In genomic region chr1:156146006-156146748, GRCh38 we compare ENCODE assay signal across 8 cellular contexts. TPM values are rescaled to one million over a fixed set of nuclear protein-coding genes. Genes with fewer than 3 reads are reported as not detected.
A peak's percentile ranks its signal among the peaks of the same experiment; 100 is the strongest.
DNase-seq lines count a peak whose midpoint lies in the region; ATAC-seq, FAIRE-seq and TF ChIP-seq lines count a peak whose summit lies in the region.

No MANE protein-coding gene starts in this region.

- peak; percentile 52 for FAIRE-seq in A204.1 (lab: Jason Lieb, UNC)

- H3K4me1 ChIP-seq in skeletal muscle tissue (ENCODE audit: control insufficient read depth in 3 of 3, insufficient read depth in 3 of 3, low read length in 3 of 3), result peaks cover 8 to 28% (median 16%) of the 10 kb centered on the region in 3 donors

- DNase-seq in GM12865 (ENCODE audit: low read depth), result peak; percentile 88
- peak; percentile 86 for DNase-seq in NCI-H1092 treated with DMSO at 0.1 percent for 48 hours (lab: John Stamatoyannopoulos, UW)
- peak; percentile 94 for DNase-seq in SIG-M5 treated with dmso at 0.1 percent for 504 hours (lab: John Stamatoyannopoulos, UW; ENCODE audit: unreplicated experiment)
- peak; percentile 58 for DNase-seq in iPS-NIHi7 (ENCODE audit: extremely low spot score)

- TF ChIP-seq CTCF in GM12865 (IDR thresholded peaks at IDR 0.05; ENCODE audit: insufficient read depth, low read depth, low read length, missing control alignments) (peak; percentile 65), brain (conservative IDR thresholded peaks at IDR 0.05) (peak; percentile 65 to 73)

- H3K4me3 Mint-ChIP-seq in brain, result peak overlapping the region; percentile 59 to 82 (median 71)

- H3K4me3 ChIP-seq in GM12865 (ENCODE audit: low read depth, low read length) (peak overlapping the region; percentile 20), skeletal muscle tissue (ENCODE audit: low read length in 3 of 3) (peak overlapping the region in 1 of 3 donors; percentile 33)

- H3K36me3 Mint-ChIP-seq in brain, result no peaks in the 10 kb centered on the region

- H3K4me1 Mint-ChIP-seq in brain, result peaks cover 68% of the 10 kb centered on the region

- H3K27me3 ChIP-seq in skeletal muscle tissue (ENCODE audit: control insufficient read depth in 3 of 3, insufficient read depth in 3 of 3, low read length in 3 of 3), result peaks cover 7 to 35% (median 17%) of the 10 kb centered on the region in 3 donors

- H3K27ac Mint-ChIP-seq in brain, result peak overlapping the region; percentile 87 to 94 (median 90)

- H3K27me3 Mint-ChIP-seq in brain, result peaks cover 11% of the 10 kb centered on the region

- no peak overlapping the region for H3K27ac ChIP-seq in skeletal muscle tissue (ENCODE audit: low read depth, low read length)

- no peaks in the 10 kb centered on the region for H3K36me3 ChIP-seq in skeletal muscle tissue (ENCODE audit: control insufficient read depth in 3 of 3, insufficient read depth in 3 of 3, low read length in 3 of 3)

- H3K9me3 ChIP-seq in skeletal muscle tissue (ENCODE audit: control insufficient read depth in 3 of 3, low read length in 3 of 3), result no peaks in the 10 kb centered on the region

- no peaks in the 10 kb centered on the region for H3K9me3 Mint-ChIP-seq in brain

- H3K9ac ChIP-seq in skeletal muscle tissue (ENCODE audit: low read depth in 1 of 3, low read length in 3 of 3), result peak overlapping the region in 2 of 3 donors; percentile 9 to 45

- ATAC-seq in HG02623 (IDR thresholded peaks at IDR 0.05; ENCODE audit: unreplicated experiment), result no peak

RNA-seq across cellular contexts. Expression of gene SEMA4A, which starts 7.2 kb away (rescaled TPM):
- polyA plus RNA-seq in brain (ENCODE audit: insufficient read depth, low read depth, low replicate concordance), result 6.6 TPM
- total RNA-seq in skeletal muscle tissue, result 4.2 TPM

RNA-seq across cellular contexts. Expression of gene LMNA, which starts 31.7 kb away (rescaled TPM):
- polyA plus RNA-seq in brain (ENCODE audit: insufficient read depth, low read depth, low replicate concordance), result 55.1 TPM
- 399 TPM for total RNA-seq in skeletal muscle tissue

RNA-seq across cellular contexts. Expression of gene SLC25A44, which starts 47.7 kb away (rescaled TPM):
- polyA plus RNA-seq in brain (ENCODE audit: insufficient read depth, low read depth, low replicate concordance), result 30.4 TPM
- total RNA-seq in skeletal muscle tissue, result 3.1 TPM
